Comparison of ENCODE assay signal across 13 cellular contexts in the genomic region with DNA sequence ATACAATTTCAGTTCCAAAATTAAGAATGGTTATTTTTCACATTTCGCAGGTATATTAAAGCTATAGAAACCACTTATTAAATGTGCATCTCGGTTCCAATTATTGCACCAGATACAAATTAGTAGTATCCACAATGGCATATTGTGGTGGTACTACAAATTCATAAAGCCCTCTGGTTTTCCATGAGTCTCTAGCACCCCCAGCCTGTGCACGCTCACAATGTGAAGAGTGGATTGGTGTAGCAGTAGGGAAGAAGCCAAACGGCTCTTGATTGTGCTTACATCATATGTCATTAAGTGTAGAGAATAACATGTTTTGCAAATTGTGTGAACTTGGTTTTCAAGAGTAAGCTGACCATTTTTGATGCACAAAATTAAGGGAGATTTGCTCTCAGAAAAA. TPM values are rescaled to one million over a fixed set of nuclear protein-coding genes. Genes with fewer than 3 reads are reported as not detected.
DNase-seq lines count a peak whose midpoint lies in the region; ATAC-seq and TF ChIP-seq lines count a peak whose summit lies in the region.
"Had no signal": no experiment of that assay in that cellular context is flagged by ENCODE, and none has a peak within 500 bp of the region (broad histone marks: within the 10 kb centered on the region; RNA-seq: fewer than 3 reads in every experiment).

No MANE protein-coding gene starts in this region.

- WGBS in transverse colon (ENCODE audit: low coverage in 1 of 2), 2 donors: 30 to 33% methylated on average over 4 of the region's 4 CpGs

- peaks cover 15% of the 10 kb centered on the region for H3K4me1 Mint-ChIP-seq in MCF 10A (ENCODE audit: insufficient read depth, unreplicated experiment)
- H3K4me1 Mint-ChIP-seq in glutamatergic neuron (ENCODE audit: low read depth, unreplicated experiment): peaks cover 31% of the 10 kb centered on the region

- POLR2A ChIA-PET in MCF 10A (lab: Yijun Ruan, JAX): interaction anchor here (0.6 kb wide), 1 partner anchor 33 kb away, joined by 3 read pairs; no protein-coding TSS in a partner anchor

- TF ChIP-seq POLR2A in breast epithelium (IDR thresholded peaks at IDR 0.05) (no peak), transverse colon (IDR thresholded peaks at IDR 0.05) (no peak)

- H3K27ac Mint-ChIP-seq in MCF 10A (ENCODE audit: low read depth, unreplicated experiment) (no peak overlapping the region), glutamatergic neuron (ENCODE audit: unreplicated experiment) (no peak overlapping the region)

- H3K4me1 ChIP-seq in breast epithelium: no peaks in the 10 kb centered on the region
- peaks cover 0 to 11% (median 8%) of the 10 kb centered on the region in 4 donors for H3K4me1 ChIP-seq in transverse colon

- H3K27me3 ChIP-seq in breast epithelium: peaks cover 0 to 24% of the 10 kb centered on the region in 2 donors
- H3K27me3 ChIP-seq in transverse colon: peaks cover 29% of the 10 kb centered on the region

- in situ Hi-C loops in transverse colon (cut with MboI; ENCODE audit: low pct_ligation_motif_present in 1 of 4, low pct_unique_long_range_greater_than_20kb in 1 of 4, low sequenced_read_pairs in 3 of 4): no loop called here

- H3K4me3 ChIP-seq in breast epithelium (no peak overlapping the region), transverse colon (peak overlapping the region in 2 of 4 donors; percentile 32 to 62)

- no peaks in the 10 kb centered on the region for H3K9me3 Mint-ChIP-seq in MCF 10A (ENCODE audit: unreplicated experiment)
- peaks cover 11% of the 10 kb centered on the region for H3K9me3 Mint-ChIP-seq in glutamatergic neuron (ENCODE audit: unreplicated experiment)

- H3K4me3 Mint-ChIP-seq in MCF 10A (ENCODE audit: unreplicated experiment): peak overlapping the region; percentile 81
- peak overlapping the region; percentile 90 for H3K4me3 Mint-ChIP-seq in glutamatergic neuron (ENCODE audit: unreplicated experiment)

- no peak for TF ChIP-seq EP300 in transverse colon (IDR thresholded peaks at IDR 0.05; ENCODE audit: low read depth)

- no peak for ATAC-seq in GM18870 (IDR thresholded peaks at IDR 0.05; ENCODE audit: unreplicated experiment)

- H3K36me3 ChIP-seq in breast epithelium: no peaks in the 10 kb centered on the region
- no peaks in the 10 kb centered on the region for H3K36me3 ChIP-seq in transverse colon
- H3K36me3 ChIP-seq: tibial artery had no signal

- intact Hi-C loops in MCF 10A (cut with micrococcal nuclease) (no loop called here), breast epithelium (cut with DNase I; ENCODE audit: low total_unique reads) (no loop called here), transverse colon (cut with DNase I; ENCODE audit: low total_unique reads) (no loop called here)

- TF ChIP-seq CTCF in MCF 10A (IDR thresholded peaks at IDR 0.05; ENCODE audit: unreplicated experiment): no peak
- TF ChIP-seq CTCF in breast epithelium (IDR thresholded peaks at IDR 0.05): no peak
- TF ChIP-seq CTCF in glutamatergic neuron (IDR thresholded peaks at IDR 0.05; ENCODE audit: partially characterized antibody, unreplicated experiment): no peak
- no peak for TF ChIP-seq CTCF in transverse colon (IDR thresholded peaks at IDR 0.05)

- CTCF ChIA-PET in MCF 10A (lab: Yijun Ruan, JAX): interaction anchor here (0.9 to 1.3 kb wide), 2 partner anchors 14 to 20 kb away, joined by 3 to 4 read pairs; no protein-coding TSS in a partner anchor

- peak; percentile 11 for DNase-seq in MCF 10A (ENCODE audit: unreplicated experiment)
- no peak for DNase-seq in breast epithelium (ENCODE audit: low spot score in 2 of 2)
- DNase-seq in NCI-H82 treated with DMSO at 0.1 percent for 48 hours (lab: John Stamatoyannopoulos, UW; ENCODE audit: unreplicated experiment): peak; percentile 39
- peak; percentile 32 for DNase-seq in glutamatergic neuron
- DNase-seq in transverse colon: peak; percentile 16
- no peak for DNase-seq in CD1c-positive myeloid dendritic cell (ENCODE audit: extremely low spot score)
- DNase-seq in KG1 (lab: John Stamatoyannopoulos, UW): no peak
- DNase-seq: activated effector memory CD4-positive, alpha-beta T cell treated with anti-CD3 and anti-CD28 coated beads, Interleukin-2, amount 50 U/mL, for 16 hours; tibial artery had no signal

- H3K9me3 ChIP-seq in breast epithelium: no peaks in the 10 kb centered on the region
- no peaks in the 10 kb centered on the region for H3K9me3 ChIP-seq in transverse colon
- H3K9me3 ChIP-seq: tibial artery had no signal

- H3K27me3 Mint-ChIP-seq in MCF 10A (ENCODE audit: insufficient read depth, unreplicated experiment) (no peaks in the 10 kb centered on the region), glutamatergic neuron (ENCODE audit: unreplicated experiment) (peaks cover 14% of the 10 kb centered on the region)

- BruUV-seq in MCF 10A (replicated peaks; lab: Mats Ljungman, UMichigan): no TSS peak

- H3K36me3 Mint-ChIP-seq in MCF 10A (ENCODE audit: insufficient read depth, unreplicated experiment) (no peaks in the 10 kb centered on the region), glutamatergic neuron (ENCODE audit: unreplicated experiment) (no peaks in the 10 kb centered on the region)

- H3K27ac ChIP-seq in breast epithelium: no peak overlapping the region
- H3K27ac ChIP-seq in transverse colon: peak overlapping the region in 3 of 4 donors; percentile 64 to 83 (median 80)
- H3K27ac ChIP-seq: tibial artery had no signal

RNA-seq across cellular contexts. Expression of a gene that starts 1.9 kb away (rescaled TPM):
- total RNA-seq in MCF 10A (2022) (0.26 and 0.34 TPM in 2 replicates), breast epithelium (1 to 10 TPM in 1 of 3 donors, under 1 TPM in 1, not detected in 1; 0.29 to 3.6 TPM), glutamatergic neuron (ENCODE audit: unreplicated experiment) (not detected), transverse colon (10 to 100 TPM in 2 of 4 donors, 1 to 10 TPM in 2; 5.0 to 30.3 (median 14.1) TPM)
- total RNA-seq: chondrocyte, fibroblast of villous mesenchyme, liver had no signal

Comparison
In these comparisons a context has a peak if more than half of its experiments do, and no peak if none do; other contexts are left out.
1. DNase-seq: peak in MCF 10A (single experiment), NCI-H82 treated with DMSO at 0.1 percent for 48 hours (single experiment), glutamatergic neuron (single experiment) and transverse colon (single experiment); none in breast epithelium (0 of 2), CD1c-positive myeloid dendritic cell (single experiment) and KG1 (single experiment).
2. H3K27ac ChIP-seq: peak in transverse colon (3 of 4); none in breast epithelium (0 of 2).